26 cellular contexts compared by ENCODE assay signal in the genomic region with DNA sequence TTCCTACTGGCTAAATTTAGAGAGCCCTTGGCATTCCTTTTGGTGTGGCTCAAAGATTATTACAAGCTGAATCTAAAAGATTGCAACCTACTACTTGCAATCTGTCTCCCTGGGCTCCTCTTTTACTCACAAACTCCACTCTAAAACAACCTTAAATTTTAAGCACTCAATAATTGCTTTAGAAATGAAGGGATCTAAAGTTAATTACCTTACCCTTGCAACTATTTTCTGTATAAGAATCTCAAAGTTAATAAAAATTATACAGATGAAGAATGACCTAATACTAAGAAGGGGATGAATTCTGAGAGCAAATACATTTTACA.
DNase-seq lines count a peak whose midpoint lies in the region; ATAC-seq and TF ChIP-seq lines count a peak whose summit lies in the region.
"Had no signal": no experiment of that assay in that cellular context is flagged by ENCODE, and none has a peak within 500 bp of the region (broad histone marks: within the 10 kb centered on the region; RNA-seq: fewer than 3 reads in every experiment).

No MANE protein-coding gene starts in this region.

- TF ChIP-seq CTCF in AG04450 (IDR thresholded peaks at IDR 0.05; ENCODE audit: low read depth, low read length) (no peak), psoas muscle (IDR thresholded peaks at IDR 0.05) (no peak), transverse colon (IDR thresholded peaks at IDR 0.05) (no peak)

- H3K9ac ChIP-seq in GM23248 = peak overlapping the region; percentile 25; the same call in 1 of the 2 replicates

- H3K4me1 ChIP-seq in GM23248 (ENCODE audit: insufficient read depth) = peaks cover 23% of the 10 kb centered on the region
- H3K4me1 ChIP-seq in psoas muscle = peaks cover 31% of the 10 kb centered on the region
- H3K4me1 ChIP-seq in transverse colon = peaks cover 0 to 6% (median 0%) of the 10 kb centered on the region in 4 donors
- H3K4me1 ChIP-seq: Caco-2, spleen had no signal

- H3K27ac ChIP-seq in AG04450 (ENCODE audit: low read depth, low read length) (peak overlapping the region; percentile 53), GM23248 (peak overlapping the region; percentile 62), psoas muscle (peak overlapping the region; percentile 79), transverse colon (peak overlapping the region in 1 of 4 donors; percentile 24)
- H3K27ac ChIP-seq: ascending aorta, C4-2B, cardiac muscle cell, SK-N-MC, spleen had no signal

- H2AFZ ChIP-seq in GM23248 = no peak overlapping the region

- intact Hi-C loops in psoas muscle (cut with DNase I) = no loop called here
- intact Hi-C loops in transverse colon (cut with DNase I; ENCODE audit: low total_unique reads) = no loop called here

- H3K9me2 ChIP-seq in GM23248 (ENCODE audit: insufficient read depth) = no peaks in the 10 kb centered on the region

- H3K36me3 ChIP-seq in GM23248 (ENCODE audit: low read depth) (no peaks in the 10 kb centered on the region), psoas muscle (ENCODE audit: insufficient read depth in 1 of 2, low read depth in 1 of 2) (peaks cover 0 to 3% of the 10 kb centered on the region in 2 donors), transverse colon (peaks cover 0 to 23% (median 0%) of the 10 kb centered on the region in 4 donors)

- no peaks in the 10 kb centered on the region for H3K27me3 ChIP-seq in AG04450 (ENCODE audit: control insufficient read depth, insufficient read depth, low read length)
- H3K27me3 ChIP-seq in GM23248 (replicated peaks; ENCODE audit: insufficient read depth) = no peaks in the 10 kb centered on the region
- H3K27me3 ChIP-seq in psoas muscle (ENCODE audit: insufficient read depth in 3 of 3, low read length in 2 of 3) = no peaks in the 10 kb centered on the region
- H3K27me3 ChIP-seq in transverse colon = no peaks in the 10 kb centered on the region
- H3K27me3 ChIP-seq: ascending aorta, cardiac muscle cell, spleen had no signal

- CTCF ChIA-PET in AG04450 (lab: Charles Lee) = interaction anchor here (0.6 kb wide), 2 partner anchors 16 to 99 kb away, joined by 3 read pairs; a partner anchor contains a TSS

- H3K4me2 ChIP-seq in GM23248 (ENCODE audit: unreplicated experiment) = peak overlapping the region; percentile 16

- no peak for TF ChIP-seq EP300 in transverse colon (IDR thresholded peaks at IDR 0.05; ENCODE audit: low read depth)

- no peak for ATAC-seq in psoas muscle
- ATAC-seq in GM19395 (IDR thresholded peaks at IDR 0.05; ENCODE audit: unreplicated experiment) = no peak
- no peak for ATAC-seq in GM21447 (IDR thresholded peaks at IDR 0.05; ENCODE audit: unreplicated experiment)
- ATAC-seq: mucosa of descending colon; stimulated activated naive CD8-positive, alpha-beta T cell treated with anti-CD3 and anti-CD28 coated beads, Interleukin-15, amount 100 ng/mL, for 72 hours had no signal

- POLR2A ChIA-PET in AG04450 (lab: Yijun Ruan, JAX) = interaction anchor here (0.5 to 0.7 kb wide), 2 partner anchors 205 to 278 kb away, joined by 3 to 4 read pairs; no protein-coding TSS in a partner anchor

- TF ChIP-seq POLR2A in transverse colon (IDR thresholded peaks at IDR 0.05) = no peak

- peaks cover 21% of the 10 kb centered on the region for H3F3A ChIP-seq in GM23248 (ENCODE audit: insufficient read depth)

- H3K4me3 ChIP-seq in AG04450 (ENCODE audit: low read depth, low read length) (no peak overlapping the region), GM23248 (peak overlapping the region; percentile 16; the same call in 1 of the 2 replicates), psoas muscle (no peak overlapping the region), transverse colon (no peak overlapping the region)
- H3K4me3 ChIP-seq: ascending aorta, cardiac muscle cell, mucosa of descending colon, SK-N-MC, spleen had no signal

- in situ Hi-C loops in GM23248 (cut with MboI) (no loop called here), transverse colon (cut with MboI; ENCODE audit: low pct_ligation_motif_present in 1 of 4, low pct_unique_long_range_greater_than_20kb in 1 of 4, low sequenced_read_pairs in 3 of 4) (no loop called here)

- no peaks in the 10 kb centered on the region for H3K79me2 ChIP-seq in GM23248 (ENCODE audit: insufficient read depth)

- H3K9me3 ChIP-seq in AG04450 (ENCODE audit: control insufficient read depth, insufficient read depth, low read length) (no peaks in the 10 kb centered on the region), GM23248 (ENCODE audit: low read depth) (no peaks in the 10 kb centered on the region), psoas muscle (no peaks in the 10 kb centered on the region), transverse colon (no peaks in the 10 kb centered on the region)
- H3K9me3 ChIP-seq: ascending aorta, Caco-2, mucosa of descending colon had no signal

- DNase-seq in AG04450 (ENCODE audit: low read depth, low spot score) (no peak), GM23248 (no peak), cerebellar cortex (ENCODE audit: low spot score) (peak; percentile 61), psoas muscle (no peak), transverse colon (no peak)
- DNase-seq: activated gamma-delta T cell treated with Interleukin-2 at 50 U/mL for 16 hours; activated T-cell treated with anti-CD3 and anti-CD28 coated beads, Interleukin-2, amount 50 U/mL, for 24 hours; Caco-2; cortex of kidney; DND-41; effector memory CD4-positive, alpha-beta T cell; glutamatergic neuron; mucosa of descending colon; NCI-H146; NCI-H345; NCI-H774; spleen; stimulated activated CD4-positive, alpha-beta T cell treated with anti-CD3 and anti-CD28 coated beads, Interleukin-2, amount 100 ng/mL, for 24 hours; stimulated activated CD8-positive, alpha-beta memory T cell treated with anti-CD3 and anti-CD28 coated beads, Interleukin-4, amount 100 ng/mL, for 48 hours; stimulated activated naive CD8-positive, alpha-beta T cell treated with anti-CD3 and anti-CD28 coated beads, Interleukin-15, amount 100 ng/mL, for 72 hours had no signal

- no peaks in the 10 kb centered on the region for H4K20me1 ChIP-seq in GM23248 (ENCODE audit: insufficient read depth)
